Comparison of ENCODE assay signal across 22 cellular contexts in the genomic region with DNA sequence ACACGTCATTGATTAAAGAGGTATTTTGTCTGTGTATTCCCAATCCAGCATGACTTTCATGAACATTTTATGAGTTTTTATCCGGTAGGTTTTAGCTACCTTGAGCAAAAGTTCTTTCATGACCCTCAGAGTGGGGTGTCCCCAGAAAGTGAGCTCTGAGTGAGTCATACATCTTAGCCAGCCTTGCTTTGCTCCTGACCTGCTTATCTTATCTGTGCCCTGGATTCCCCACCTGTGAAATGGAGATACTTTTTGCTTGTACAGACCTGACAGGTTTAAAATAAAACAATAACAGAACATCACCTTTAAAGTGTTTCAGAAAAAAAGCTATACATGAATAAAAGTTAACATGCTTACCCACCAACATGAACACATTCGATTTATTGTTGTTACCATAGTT.
DNase-seq lines count a peak whose midpoint lies in the region; FAIRE-seq and TF ChIP-seq lines count a peak whose summit lies in the region.
"Had no signal": no experiment of that assay in that cellular context is flagged by ENCODE, and none has a peak within 500 bp of the region (broad histone marks: within the 10 kb centered on the region; RNA-seq: fewer than 3 reads in every experiment).

No MANE protein-coding gene starts in this region.

- H3K27me3 ChIP-seq in bronchial epithelial cell (ENCODE audit: control insufficient read depth, insufficient read depth, low read length) (no peaks in the 10 kb centered on the region), mesendoderm (ENCODE audit: insufficient read depth, low read length, poor library complexity) (no peaks in the 10 kb centered on the region)
- H3K27me3 ChIP-seq: BE2C had no signal

- H3K36me3 ChIP-seq in bronchial epithelial cell (ENCODE audit: control insufficient read depth, insufficient read depth, low read length) (no peaks in the 10 kb centered on the region), mesendoderm (ENCODE audit: control insufficient read depth, insufficient read depth, low read length) (no peaks in the 10 kb centered on the region)
- H3K36me3 ChIP-seq: BE2C; BLaER1 treated with 17β-estradiol and CSF1 and Interleukin-3, amounts not matched to agents 10 nM and 100 nM; HAP-1 had no signal

- no peak overlapping the region for H4K5ac ChIP-seq in mesendoderm (ENCODE audit: low read length)

- no peak overlapping the region for H3K4ac ChIP-seq in mesendoderm (ENCODE audit: low read depth, low read length)

- no peak overlapping the region for H2BK15ac ChIP-seq in mesendoderm (replicated peaks; ENCODE audit: low read depth)

- no peaks in the 10 kb centered on the region for H3K79me2 ChIP-seq in mesendoderm (ENCODE audit: control insufficient read depth, insufficient read depth, low read length)

- FAIRE-seq in bronchial epithelial cell (lab: Jason Lieb, UNC): no peak
- FAIRE-seq: A549, G401.6, H54 had no signal

- DNase-seq in M059J (ENCODE audit: low read depth): peak; percentile 0
- peak; percentile 11 for DNase-seq in bronchial epithelial cell (ENCODE audit: low read depth)
- peak; percentile 64 for DNase-seq in mesendoderm
- DNase-seq in effector CD8-positive, alpha-beta T cell (lab: John Stamatoyannopoulos, UW): no peak
- DNase-seq in KG1 (lab: John Stamatoyannopoulos, UW): no peak
- no peak for DNase-seq in D341Med (ENCODE audit: low spot score)
- DNase-seq: 8988T; ACHN; AML-193; BE2C; Calu3; CD4-positive, alpha-beta T cell; CD8-positive, alpha-beta memory T cell; DMS153; DND-41; GOT3; HFFc6 had no signal

- H3K4me2 ChIP-seq in mesendoderm (ENCODE audit: low read length): no peak overlapping the region
- H3K4me2 ChIP-seq: A549; BLaER1 treated with 17β-estradiol and CSF1 and Interleukin-3, amounts not matched to agents 10 nM and 100 nM had no signal

- no peak overlapping the region for H4K8ac ChIP-seq in mesendoderm (ENCODE audit: low read depth, low read length)

- H2BK120ac ChIP-seq in mesendoderm (ENCODE audit: low read depth, low read length): no peak overlapping the region

- no peaks in the 10 kb centered on the region for H3K4me1 ChIP-seq in mesendoderm (ENCODE audit: control insufficient read depth, low read depth, low read length)
- H3K4me1 ChIP-seq: A549; BE2C; BLaER1 treated with 17β-estradiol and CSF1 and Interleukin-3, amounts not matched to agents 10 nM and 100 nM; HAP-1 had no signal

- no peak overlapping the region for H2AK5ac ChIP-seq in mesendoderm (ENCODE audit: low read length)

- H3K18ac ChIP-seq in mesendoderm (ENCODE audit: low read length): no peak overlapping the region

- no CpG with 5 or more reads among the region's 3 CpGs for WGBS in mesendoderm (ENCODE audit: extremely low coverage, insufficient coverage, low lambda C conversion rate)

- no peak for TF ChIP-seq CTCF in bronchial epithelial cell (IDR thresholded peaks at IDR 0.05; ENCODE audit: insufficient read depth, low read length, severe bottlenecking)

- no peaks in the 10 kb centered on the region for H3K79me1 ChIP-seq in mesendoderm (ENCODE audit: low read length)

- H3K4me3 ChIP-seq in bronchial epithelial cell (ENCODE audit: low read depth, low read length) (no peak overlapping the region), mesendoderm (ENCODE audit: low read length) (no peak overlapping the region)
- H3K4me3 ChIP-seq: A549; BLaER1 treated with 17β-estradiol and CSF1 and Interleukin-3, amounts not matched to agents 10 nM and 100 nM; HAP-1 had no signal

- H3K9ac ChIP-seq in mesendoderm (ENCODE audit: low read length): no peak overlapping the region
- H3K9ac ChIP-seq: BLaER1 treated with 17β-estradiol and CSF1 and Interleukin-3, amounts not matched to agents 10 nM and 100 nM had no signal

- no peak overlapping the region for H3K27ac ChIP-seq in mesendoderm (ENCODE audit: low read depth, low read length)
- H3K27ac ChIP-seq: A549; BLaER1 treated with 17β-estradiol and CSF1 and Interleukin-3, amounts not matched to agents 10 nM and 100 nM had no signal

- H2BK5ac ChIP-seq in mesendoderm (ENCODE audit: low read length): no peak overlapping the region

- H3K23ac ChIP-seq in mesendoderm (ENCODE audit: low read length): no peak overlapping the region

- no peak overlapping the region for H3K56ac ChIP-seq in mesendoderm (ENCODE audit: low read length)

Comparison
In these comparisons a context has a peak if more than half of its experiments do, and no peak if none do; other contexts are left out.
1. DNase-seq: peak in M059J (single experiment), bronchial epithelial cell (single experiment) and mesendoderm (single experiment); none in effector CD8-positive, alpha-beta T cell (single experiment), KG1 (single experiment) and D341Med (single experiment).